8 cellular contexts compared by ENCODE assay signal in the genomic region with DNA sequence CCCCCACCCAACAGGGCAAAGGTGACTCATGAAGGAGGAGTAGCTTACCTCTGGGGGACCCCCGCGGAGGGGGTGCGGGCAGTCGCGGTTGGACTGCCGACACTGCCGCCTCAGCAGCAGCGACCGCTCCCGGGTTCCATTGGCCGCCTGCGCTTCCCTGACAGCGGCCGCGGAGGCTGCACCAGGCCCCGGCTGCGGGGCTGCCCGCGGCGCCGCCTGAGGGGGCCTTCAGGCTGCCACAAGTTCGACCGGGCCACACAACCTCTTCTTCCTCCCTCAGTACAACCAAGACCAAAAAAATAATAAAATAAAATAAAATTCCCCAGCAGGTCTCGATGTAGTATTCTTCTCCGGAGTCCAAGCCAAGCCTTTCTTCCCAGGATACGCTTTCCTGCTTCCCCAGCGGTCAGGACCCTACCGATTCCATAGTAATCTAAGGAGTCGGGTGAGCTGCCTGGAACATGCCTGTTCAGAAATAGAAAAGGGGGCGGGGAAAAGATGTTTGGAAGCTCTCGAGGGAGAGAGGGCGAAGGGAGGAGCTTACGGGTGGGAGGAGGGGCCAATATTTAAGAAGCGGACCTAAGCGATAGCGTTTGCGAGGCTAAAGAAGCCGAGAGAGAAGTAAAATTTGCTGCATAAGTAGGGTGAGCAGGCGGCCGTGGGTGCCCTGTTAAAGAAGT.
A peak's percentile ranks its signal among the peaks of the same experiment; 100 is the strongest.
DNase-seq lines count a peak whose midpoint lies in the region; ATAC-seq, FAIRE-seq and TF ChIP-seq lines count a peak whose summit lies in the region.

Gene PI4KB, minus strand, starts transcription at position 194 of the 680 bp plus-strand sequence. CDS start 10,935 bp downstream, outside the sequence.

- peak within 1 kb of the TSS; percentile 81 for H3K4me3 ChIP-seq in AG04449 (ENCODE audit: low read depth, low read length)

- no peak for TF ChIP-seq CTCF in AG04449 (IDR thresholded peaks at IDR 0.05; ENCODE audit: insufficient read depth, low read length, missing control alignments)

- ATAC-seq in GM19025 (IDR thresholded peaks at IDR 0.05; ENCODE audit: low read depth, unreplicated experiment) (peak; percentile 71), HG03378 (IDR thresholded peaks at IDR 0.05; ENCODE audit: unreplicated experiment) (peak; percentile 67)

- CTCF ChIA-PET in AG04449 (lab: Yijun Ruan, JAX) = interaction anchor here (0.8 to 15.5 kb wide), 9 partner anchors 11 to 228 kb away, joined by 3 to 235 read pairs (median 5); no protein-coding TSS in a partner anchor

- peak; percentile 36 for FAIRE-seq in islet of Langerhans (lab: Jason Lieb, UNC)

- POLR2A ChIA-PET in AG04449 (lab: Yijun Ruan, JAX) = interaction anchor here (0.6 to 2.5 kb wide), 8 partner anchors 10 to 138 kb away, joined by 3 to 28 read pairs (median 4); partner anchors contain the start of genes VPS72 and ZNF687

- DNase-seq in AG04449 (ENCODE audit: low read depth, low spot score) (peak; percentile 82), NCI-H510A treated with DMSO at 0.1 percent for 48 hours (lab: John Stamatoyannopoulos, UW) (peak; percentile 99), cerebellar nuclear complex (lab: John Stamatoyannopoulos, UW) (peak; percentile 79 to 89)
- DNase-seq in activated CD4-positive, alpha-beta T cell treated with anti-CD3 and anti-CD28 coated beads for 1 hour = peak; percentile 76
- DNase-seq in stimulated activated CD4-positive, alpha-beta T cell treated with anti-CD3 and anti-CD28 coated beads, Interleukin-12 subunit alpha, Interleukin-12 subunit beta, amount 100 ng/mL, for 24 hours (ENCODE audit: low read depth in 2 of 2) = peak; percentile 76 to 90

Comparison
In these comparisons a context has a peak if more than half of its experiments do, and no peak if none do; other contexts are left out.
1. Peak in every context shown above with its lines: DNase-seq, ATAC-seq and H3K4me3 ChIP-seq.